2 cellular contexts compared by ENCODE assay signal in the genomic region with DNA sequence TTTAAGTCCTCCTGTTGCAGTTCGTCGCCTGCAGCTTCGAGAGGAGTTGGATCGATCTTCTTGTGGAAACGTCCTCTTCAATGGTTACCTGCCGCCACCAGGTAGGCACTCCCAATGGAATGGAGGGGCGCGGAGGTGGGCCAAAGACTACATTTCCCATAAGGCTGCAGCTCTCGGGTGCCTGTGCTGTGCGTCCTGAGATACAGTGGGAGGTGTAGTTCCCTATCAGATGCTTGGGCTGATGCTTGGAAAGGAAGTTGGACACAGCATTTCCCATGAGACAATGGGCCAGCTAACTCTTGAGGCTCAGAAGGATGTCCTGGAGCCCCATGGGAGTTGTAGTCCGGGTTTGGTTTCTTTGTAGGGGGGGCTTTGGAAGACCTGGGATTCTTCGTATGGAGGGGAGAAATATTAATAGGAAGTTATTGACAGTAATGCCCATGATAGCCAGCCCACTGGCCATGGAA.
TF ChIP-seq lines count a peak whose summit lies in the region.

No MANE protein-coding gene starts in this region.

TF ChIP-seq in GM23338, 12 proteins besides CTCF, POLR2A, EP300 and RAD21:
- TF ChIP-seq, protein P1, sequence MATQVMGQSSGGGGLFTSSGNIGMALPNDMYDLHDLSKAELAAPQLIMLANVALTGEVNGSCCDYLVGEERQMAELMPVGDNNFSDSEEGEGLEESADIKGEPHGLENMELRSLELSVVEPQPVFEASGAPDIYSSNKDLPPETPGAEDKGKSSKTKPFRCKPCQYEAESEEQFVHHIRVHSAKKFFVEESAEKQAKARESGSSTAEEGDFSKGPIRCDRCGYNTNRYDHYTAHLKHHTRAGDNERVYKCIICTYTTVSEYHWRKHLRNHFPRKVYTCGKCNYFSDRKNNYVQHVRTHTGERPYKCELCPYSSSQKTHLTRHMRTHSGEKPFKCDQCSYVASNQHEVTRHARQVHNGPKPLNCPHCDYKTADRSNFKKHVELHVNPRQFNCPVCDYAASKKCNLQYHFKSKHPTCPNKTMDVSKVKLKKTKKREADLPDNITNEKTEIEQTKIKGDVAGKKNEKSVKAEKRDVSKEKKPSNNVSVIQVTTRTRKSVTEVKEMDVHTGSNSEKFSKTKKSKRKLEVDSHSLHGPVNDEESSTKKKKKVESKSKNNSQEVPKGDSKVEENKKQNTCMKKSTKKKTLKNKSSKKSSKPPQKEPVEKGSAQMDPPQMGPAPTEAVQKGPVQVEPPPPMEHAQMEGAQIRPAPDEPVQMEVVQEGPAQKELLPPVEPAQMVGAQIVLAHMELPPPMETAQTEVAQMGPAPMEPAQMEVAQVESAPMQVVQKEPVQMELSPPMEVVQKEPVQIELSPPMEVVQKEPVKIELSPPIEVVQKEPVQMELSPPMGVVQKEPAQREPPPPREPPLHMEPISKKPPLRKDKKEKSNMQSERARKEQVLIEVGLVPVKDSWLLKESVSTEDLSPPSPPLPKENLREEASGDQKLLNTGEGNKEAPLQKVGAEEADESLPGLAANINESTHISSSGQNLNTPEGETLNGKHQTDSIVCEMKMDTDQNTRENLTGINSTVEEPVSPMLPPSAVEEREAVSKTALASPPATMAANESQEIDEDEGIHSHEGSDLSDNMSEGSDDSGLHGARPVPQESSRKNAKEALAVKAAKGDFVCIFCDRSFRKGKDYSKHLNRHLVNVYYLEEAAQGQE (IDR thresholded peaks at IDR 0.05; ENCODE audit: unreplicated experiment): no peak
- TF ChIP-seq CREB1 (CRISPR knock-in tag; IDR thresholded peaks at IDR 0.05; ENCODE audit: low read depth): peak; percentile 73
- TF ChIP-seq, protein P2, sequence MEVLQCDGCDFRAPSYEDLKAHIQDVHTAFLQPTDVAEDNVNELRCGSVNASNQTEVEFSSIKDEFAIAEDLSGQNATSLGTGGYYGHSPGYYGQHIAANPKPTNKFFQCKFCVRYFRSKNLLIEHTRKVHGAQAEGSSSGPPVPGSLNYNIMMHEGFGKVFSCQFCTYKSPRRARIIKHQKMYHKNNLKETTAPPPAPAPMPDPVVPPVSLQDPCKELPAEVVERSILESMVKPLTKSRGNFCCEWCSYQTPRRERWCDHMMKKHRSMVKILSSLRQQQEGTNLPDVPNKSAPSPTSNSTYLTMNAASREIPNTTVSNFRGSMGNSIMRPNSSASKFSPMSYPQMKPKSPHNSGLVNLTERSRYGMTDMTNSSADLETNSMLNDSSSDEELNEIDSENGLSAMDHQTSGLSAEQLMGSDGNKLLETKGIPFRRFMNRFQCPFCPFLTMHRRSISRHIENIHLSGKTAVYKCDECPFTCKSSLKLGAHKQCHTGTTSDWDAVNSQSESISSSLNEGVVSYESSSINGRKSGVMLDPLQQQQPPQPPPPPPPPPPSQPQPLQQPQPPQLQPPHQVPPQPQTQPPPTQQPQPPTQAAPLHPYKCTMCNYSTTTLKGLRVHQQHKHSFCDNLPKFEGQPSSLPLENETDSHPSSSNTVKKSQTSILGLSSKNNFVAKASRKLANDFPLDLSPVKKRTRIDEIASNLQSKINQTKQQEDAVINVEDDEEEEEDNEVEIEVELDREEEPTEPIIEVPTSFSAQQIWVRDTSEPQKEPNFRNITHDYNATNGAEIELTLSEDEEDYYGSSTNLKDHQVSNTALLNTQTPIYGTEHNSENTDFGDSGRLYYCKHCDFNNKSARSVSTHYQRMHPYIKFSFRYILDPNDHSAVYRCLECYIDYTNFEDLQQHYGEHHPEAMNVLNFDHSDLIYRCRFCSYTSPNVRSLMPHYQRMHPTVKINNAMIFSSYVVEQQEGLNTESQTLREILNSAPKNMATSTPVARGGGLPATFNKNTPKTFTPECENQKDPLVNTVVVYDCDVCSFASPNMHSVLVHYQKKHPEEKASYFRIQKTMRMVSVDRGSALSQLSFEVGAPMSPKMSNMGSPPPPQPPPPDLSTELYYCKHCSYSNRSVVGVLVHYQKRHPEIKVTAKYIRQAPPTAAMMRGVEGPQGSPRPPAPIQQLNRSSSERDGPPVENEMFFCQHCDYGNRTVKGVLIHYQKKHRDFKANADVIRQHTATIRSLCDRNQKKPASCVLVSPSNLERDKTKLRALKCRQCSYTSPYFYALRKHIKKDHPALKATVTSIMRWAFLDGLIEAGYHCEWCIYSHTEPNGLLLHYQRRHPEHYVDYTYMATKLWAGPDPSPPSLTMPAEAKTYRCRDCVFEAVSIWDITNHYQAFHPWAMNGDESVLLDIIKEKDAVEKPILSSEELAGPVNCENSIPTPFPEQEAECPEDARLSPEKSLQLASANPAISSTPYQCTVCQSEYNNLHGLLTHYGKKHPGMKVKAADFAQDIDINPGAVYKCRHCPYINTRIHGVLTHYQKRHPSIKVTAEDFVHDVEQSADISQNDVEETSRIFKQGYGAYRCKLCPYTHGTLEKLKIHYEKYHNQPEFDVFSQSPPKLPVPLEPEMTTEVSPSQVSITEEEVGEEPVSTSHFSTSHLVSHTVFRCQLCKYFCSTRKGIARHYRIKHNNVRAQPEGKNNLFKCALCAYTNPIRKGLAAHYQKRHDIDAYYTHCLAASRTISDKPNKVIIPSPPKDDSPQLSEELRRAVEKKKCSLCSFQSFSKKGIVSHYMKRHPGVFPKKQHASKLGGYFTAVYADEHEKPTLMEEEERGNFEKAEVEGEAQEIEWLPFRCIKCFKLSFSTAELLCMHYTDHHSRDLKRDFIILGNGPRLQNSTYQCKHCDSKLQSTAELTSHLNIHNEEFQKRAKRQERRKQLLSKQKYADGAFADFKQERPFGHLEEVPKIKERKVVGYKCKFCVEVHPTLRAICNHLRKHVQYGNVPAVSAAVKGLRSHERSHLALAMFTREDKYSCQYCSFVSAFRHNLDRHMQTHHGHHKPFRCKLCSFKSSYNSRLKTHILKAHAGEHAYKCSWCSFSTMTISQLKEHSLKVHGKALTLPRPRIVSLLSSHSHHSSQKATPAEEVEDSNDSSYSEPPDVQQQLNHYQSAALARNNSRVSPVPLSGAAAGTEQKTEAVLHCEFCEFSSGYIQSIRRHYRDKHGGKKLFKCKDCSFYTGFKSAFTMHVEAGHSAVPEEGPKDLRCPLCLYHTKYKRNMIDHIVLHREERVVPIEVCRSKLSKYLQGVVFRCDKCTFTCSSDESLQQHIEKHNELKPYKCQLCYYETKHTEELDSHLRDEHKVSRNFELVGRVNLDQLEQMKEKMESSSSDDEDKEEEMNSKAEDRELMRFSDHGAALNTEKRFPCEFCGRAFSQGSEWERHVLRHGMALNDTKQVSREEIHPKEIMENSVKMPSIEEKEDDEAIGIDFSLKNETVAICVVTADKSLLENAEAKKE (CRISPR knock-in tag; IDR thresholded peaks at IDR 0.05): no peak
- TF ChIP-seq, protein P3, sequence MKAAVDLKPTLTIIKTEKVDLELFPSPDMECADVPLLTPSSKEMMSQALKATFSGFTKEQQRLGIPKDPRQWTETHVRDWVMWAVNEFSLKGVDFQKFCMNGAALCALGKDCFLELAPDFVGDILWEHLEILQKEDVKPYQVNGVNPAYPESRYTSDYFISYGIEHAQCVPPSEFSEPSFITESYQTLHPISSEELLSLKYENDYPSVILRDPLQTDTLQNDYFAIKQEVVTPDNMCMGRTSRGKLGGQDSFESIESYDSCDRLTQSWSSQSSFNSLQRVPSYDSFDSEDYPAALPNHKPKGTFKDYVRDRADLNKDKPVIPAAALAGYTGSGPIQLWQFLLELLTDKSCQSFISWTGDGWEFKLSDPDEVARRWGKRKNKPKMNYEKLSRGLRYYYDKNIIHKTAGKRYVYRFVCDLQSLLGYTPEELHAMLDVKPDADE (IDR thresholded peaks at IDR 0.05): peak; percentile 100
- no peak for TF ChIP-seq JUNB (IDR thresholded peaks at IDR 0.05; ENCODE audit: unreplicated experiment)
- 0 out of 2 replicates have a peak, but pooled peaks have one; percentile 24 for TF ChIP-seq POLR2AphosphoS5 (IDR thresholded peaks at IDR 0.05; ENCODE audit: low read depth)
- TF ChIP-seq EZH2 (IDR thresholded peaks at IDR 0.05; ENCODE audit: low read depth, unreplicated experiment): no peak

TF ChIP-seq in SK-N-SH treated with all-trans-retinoic acid at 6 μM for 48 hours, 23 proteins besides CTCF, POLR2A, EP300 and RAD21 (continued from another document):
- TF ChIP-seq, protein P4, sequence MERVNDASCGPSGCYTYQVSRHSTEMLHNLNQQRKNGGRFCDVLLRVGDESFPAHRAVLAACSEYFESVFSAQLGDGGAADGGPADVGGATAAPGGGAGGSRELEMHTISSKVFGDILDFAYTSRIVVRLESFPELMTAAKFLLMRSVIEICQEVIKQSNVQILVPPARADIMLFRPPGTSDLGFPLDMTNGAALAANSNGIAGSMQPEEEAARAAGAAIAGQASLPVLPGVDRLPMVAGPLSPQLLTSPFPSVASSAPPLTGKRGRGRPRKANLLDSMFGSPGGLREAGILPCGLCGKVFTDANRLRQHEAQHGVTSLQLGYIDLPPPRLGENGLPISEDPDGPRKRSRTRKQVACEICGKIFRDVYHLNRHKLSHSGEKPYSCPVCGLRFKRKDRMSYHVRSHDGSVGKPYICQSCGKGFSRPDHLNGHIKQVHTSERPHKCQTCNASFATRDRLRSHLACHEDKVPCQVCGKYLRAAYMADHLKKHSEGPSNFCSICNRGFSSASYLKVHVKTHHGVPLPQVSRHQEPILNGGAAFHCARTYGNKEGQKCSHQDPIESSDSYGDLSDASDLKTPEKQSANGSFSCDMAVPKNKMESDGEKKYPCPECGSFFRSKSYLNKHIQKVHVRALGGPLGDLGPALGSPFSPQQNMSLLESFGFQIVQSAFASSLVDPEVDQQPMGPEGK (CRISPR knock-in tag; IDR thresholded peaks at IDR 0.05; ENCODE audit: borderline replicate concordance): no peak
- TF ChIP-seq, protein P5, sequence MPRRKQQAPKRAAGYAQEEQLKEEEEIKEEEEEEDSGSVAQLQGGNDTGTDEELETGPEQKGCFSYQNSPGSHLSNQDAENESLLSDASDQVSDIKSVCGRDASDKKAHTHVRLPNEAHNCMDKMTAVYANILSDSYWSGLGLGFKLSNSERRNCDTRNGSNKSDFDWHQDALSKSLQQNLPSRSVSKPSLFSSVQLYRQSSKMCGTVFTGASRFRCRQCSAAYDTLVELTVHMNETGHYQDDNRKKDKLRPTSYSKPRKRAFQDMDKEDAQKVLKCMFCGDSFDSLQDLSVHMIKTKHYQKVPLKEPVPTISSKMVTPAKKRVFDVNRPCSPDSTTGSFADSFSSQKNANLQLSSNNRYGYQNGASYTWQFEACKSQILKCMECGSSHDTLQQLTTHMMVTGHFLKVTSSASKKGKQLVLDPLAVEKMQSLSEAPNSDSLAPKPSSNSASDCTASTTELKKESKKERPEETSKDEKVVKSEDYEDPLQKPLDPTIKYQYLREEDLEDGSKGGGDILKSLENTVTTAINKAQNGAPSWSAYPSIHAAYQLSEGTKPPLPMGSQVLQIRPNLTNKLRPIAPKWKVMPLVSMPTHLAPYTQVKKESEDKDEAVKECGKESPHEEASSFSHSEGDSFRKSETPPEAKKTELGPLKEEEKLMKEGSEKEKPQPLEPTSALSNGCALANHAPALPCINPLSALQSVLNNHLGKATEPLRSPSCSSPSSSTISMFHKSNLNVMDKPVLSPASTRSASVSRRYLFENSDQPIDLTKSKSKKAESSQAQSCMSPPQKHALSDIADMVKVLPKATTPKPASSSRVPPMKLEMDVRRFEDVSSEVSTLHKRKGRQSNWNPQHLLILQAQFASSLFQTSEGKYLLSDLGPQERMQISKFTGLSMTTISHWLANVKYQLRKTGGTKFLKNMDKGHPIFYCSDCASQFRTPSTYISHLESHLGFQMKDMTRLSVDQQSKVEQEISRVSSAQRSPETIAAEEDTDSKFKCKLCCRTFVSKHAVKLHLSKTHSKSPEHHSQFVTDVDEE (CRISPR knock-in tag; IDR thresholded peaks at IDR 0.05): no peak
